ENCODE assay signal across 9 cellular contexts in the genomic region with DNA sequence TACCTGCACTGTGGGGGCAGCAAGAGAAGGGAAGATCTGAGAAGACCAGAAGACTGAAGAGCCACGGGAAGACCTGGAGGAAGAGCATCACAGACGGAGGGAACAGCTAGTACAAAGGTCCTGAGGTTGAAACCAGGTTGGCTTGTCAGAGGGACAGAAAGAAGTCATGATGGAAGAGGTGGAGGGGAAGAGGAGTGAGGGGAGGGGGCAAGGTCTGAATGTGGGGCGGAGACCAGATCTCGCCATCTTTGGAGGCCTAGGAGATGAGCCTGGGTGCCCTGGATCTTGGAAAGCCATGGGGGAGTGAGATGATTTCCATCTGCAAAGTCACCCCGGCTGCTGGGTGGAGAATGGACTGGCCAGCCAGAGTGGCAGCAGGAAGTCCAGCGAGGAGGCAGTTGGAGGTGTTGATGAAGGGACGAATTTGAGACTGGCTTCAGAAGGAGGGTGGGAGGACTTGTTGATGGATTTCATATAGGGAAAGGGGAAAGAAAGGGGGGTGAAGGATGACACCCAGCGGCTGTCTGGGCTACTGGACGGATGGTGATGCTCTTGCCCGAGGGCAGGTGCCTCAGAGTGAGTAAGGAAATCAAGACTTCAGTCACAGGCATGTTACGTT. TPM values are rescaled to one million over a fixed set of nuclear protein-coding genes. Genes with fewer than 3 reads are reported as not detected.
DNase-seq lines count a peak whose midpoint lies in the region; ATAC-seq lines count a peak whose summit lies in the region.
"Had no signal": no experiment of that assay in that cellular context is flagged by ENCODE, and none has a peak within 500 bp of the region (broad histone marks: within the 10 kb centered on the region; RNA-seq: fewer than 3 reads in every experiment).

No MANE protein-coding gene starts in this region.

- H3K9me3 Mint-ChIP-seq in activated CD4-positive, alpha-beta T cell treated with anti-CD3 and anti-CD28 coated beads, Interleukin-2, amount 10 ng/mL, durations not matched to agents 7 days and 5 days: no peaks in the 10 kb centered on the region
- H3K9me3 Mint-ChIP-seq in activated CD8-positive, alpha-beta T cell treated with anti-CD3 and anti-CD28 coated beads, Interleukin-2, amount 10 ng/mL, durations not matched to agents 7 days and 5 days (ENCODE audit: insufficient read depth): no peaks in the 10 kb centered on the region

- H3K27me3 ChIP-seq in subcutaneous abdominal adipose tissue (ENCODE audit: control insufficient read depth in 5 of 5, insufficient read depth in 4 of 5, low read length in 5 of 5): no peaks in the 10 kb centered on the region

- H3K9me3 ChIP-seq in subcutaneous abdominal adipose tissue (ENCODE audit: control insufficient read depth in 5 of 5, low read length in 5 of 5): no peaks in the 10 kb centered on the region

- peaks cover 7% of the 10 kb centered on the region for H3K27me3 Mint-ChIP-seq in activated CD4-positive, alpha-beta T cell treated with anti-CD3 and anti-CD28 coated beads, Interleukin-2, amount 10 ng/mL, durations not matched to agents 7 days and 5 days
- H3K27me3 Mint-ChIP-seq in activated CD8-positive, alpha-beta T cell treated with anti-CD3 and anti-CD28 coated beads, Interleukin-2, amount 10 ng/mL, durations not matched to agents 7 days and 5 days (ENCODE audit: low read depth): peaks cover 4% of the 10 kb centered on the region

- H3K4me3 Mint-ChIP-seq in activated CD4-positive, alpha-beta T cell treated with anti-CD3 and anti-CD28 coated beads, Interleukin-2, amount 10 ng/mL, durations not matched to agents 7 days and 5 days: peak overlapping the region; percentile 89
- peak overlapping the region; percentile 86 for H3K4me3 Mint-ChIP-seq in activated CD8-positive, alpha-beta T cell treated with anti-CD3 and anti-CD28 coated beads, Interleukin-2, amount 10 ng/mL, durations not matched to agents 7 days and 5 days

- H3K4me3 ChIP-seq in subcutaneous abdominal adipose tissue (ENCODE audit: low read depth in 1 of 5, low read length in 5 of 5): peak overlapping the region in 1 of 5 donors; percentile 89

- CTCF ChIA-PET in activated CD4-positive, alpha-beta T cell treated with anti-CD3 and anti-CD28 coated beads, Interleukin-2, amount 10 ng/mL, durations not matched to agents 7 days and 5 days (lab: Charles Lee): interaction anchor here (2.4 to 10.6 kb wide), 3 partner anchors 9 to 22 kb away, joined by 13 to 122 read pairs (median 18); no protein-coding TSS in a partner anchor
- CTCF ChIA-PET in activated CD8-positive, alpha-beta T cell treated with anti-CD3 and anti-CD28 coated beads, Interleukin-2, amount 10 ng/mL, durations not matched to agents 7 days and 5 days (lab: Charles Lee): interaction anchor here (2.3 to 16.8 kb wide), 4 partner anchors 10 to 23 kb away, joined by 8 to 391 read pairs (median 20); a partner anchor contains a TSS

- H3K36me3 Mint-ChIP-seq in activated CD4-positive, alpha-beta T cell treated with anti-CD3 and anti-CD28 coated beads, Interleukin-2, amount 10 ng/mL, durations not matched to agents 7 days and 5 days (ENCODE audit: low read depth): peaks cover 9% of the 10 kb centered on the region
- peaks cover 20% of the 10 kb centered on the region for H3K36me3 Mint-ChIP-seq in activated CD8-positive, alpha-beta T cell treated with anti-CD3 and anti-CD28 coated beads, Interleukin-2, amount 10 ng/mL, durations not matched to agents 7 days and 5 days (ENCODE audit: low read depth)

- H3K27ac Mint-ChIP-seq in activated CD4-positive, alpha-beta T cell treated with anti-CD3 and anti-CD28 coated beads, Interleukin-2, amount 10 ng/mL, durations not matched to agents 7 days and 5 days: peak overlapping the region; percentile 60
- H3K27ac Mint-ChIP-seq in activated CD8-positive, alpha-beta T cell treated with anti-CD3 and anti-CD28 coated beads, Interleukin-2, amount 10 ng/mL, durations not matched to agents 7 days and 5 days: peak overlapping the region; percentile 71

- POLR2A ChIA-PET in activated CD4-positive, alpha-beta T cell treated with anti-CD3 and anti-CD28 coated beads, Interleukin-2, amount 10 ng/mL, durations not matched to agents 7 days and 5 days (lab: Charles Lee): interaction anchor here (0.6 kb wide), 1 partner anchor 14 kb away, joined by 3 read pairs; a partner anchor contains a TSS
- POLR2A ChIA-PET in activated CD8-positive, alpha-beta T cell treated with anti-CD3 and anti-CD28 coated beads, Interleukin-2, amount 10 ng/mL, durations not matched to agents 7 days and 5 days (lab: Charles Lee): interaction anchor here (1.4 to 6.0 kb wide), 6 partner anchors 9 to 18 kb away, joined by 3 to 35 read pairs (median 8); a partner anchor contains a TSS

- ATAC-seq in activated CD8-positive, alpha-beta T cell treated with anti-CD3 and anti-CD28 coated beads, Interleukin-2, amount 10 ng/mL, durations not matched to agents 7 days and 5 days: no peak
- no peak for ATAC-seq in GM18909 (IDR thresholded peaks at IDR 0.05; ENCODE audit: poor library complexity, unreplicated experiment)

- peaks cover 33% of the 10 kb centered on the region for H3K4me1 Mint-ChIP-seq in activated CD4-positive, alpha-beta T cell treated with anti-CD3 and anti-CD28 coated beads, Interleukin-2, amount 10 ng/mL, durations not matched to agents 7 days and 5 days
- H3K4me1 Mint-ChIP-seq in activated CD8-positive, alpha-beta T cell treated with anti-CD3 and anti-CD28 coated beads, Interleukin-2, amount 10 ng/mL, durations not matched to agents 7 days and 5 days (ENCODE audit: low read depth): peaks cover 35% of the 10 kb centered on the region

- H3K27ac ChIP-seq in subcutaneous abdominal adipose tissue (ENCODE audit: low read depth, low read length): peak overlapping the region; percentile 89

- H3K36me3 ChIP-seq in subcutaneous abdominal adipose tissue (ENCODE audit: control insufficient read depth in 5 of 5, insufficient read depth in 5 of 5, low read length in 5 of 5): no peaks in the 10 kb centered on the region

- peaks cover 0 to 16% (median 10%) of the 10 kb centered on the region in 5 donors for H3K4me1 ChIP-seq in subcutaneous abdominal adipose tissue (ENCODE audit: control insufficient read depth in 5 of 5, insufficient read depth in 5 of 5, low read length in 5 of 5)

- DNase-seq in activated CD4-positive, alpha-beta T cell treated with anti-CD3 and anti-CD28 coated beads, Interleukin-2, amount 10 ng/mL, durations not matched to agents 7 days and 5 days: no peak
- DNase-seq in activated CD4-positive, alpha-beta T cell treated with anti-CD3 and anti-CD28 coated beads for 4 hours: no peak
- DNase-seq in activated CD8-positive, alpha-beta T cell treated with anti-CD3 and anti-CD28 coated beads, Interleukin-2, amount 10 ng/mL, durations not matched to agents 7 days and 5 days: no peak
- peak; percentile 54 for DNase-seq in islet precursor cell
- DNase-seq in cortex of kidney (lab: John Stamatoyannopoulos, UW): no peak
- DNase-seq in NCI-H510A (lab: John Stamatoyannopoulos, UW): no peak
- DNase-seq: kidney glomerular epithelial cell had no signal

- peak overlapping the region in 1 of 5 donors; percentile 4 for H3K9ac ChIP-seq in subcutaneous abdominal adipose tissue (ENCODE audit: low read length in 5 of 5)

RNA-seq across cellular contexts. Expression of a gene that starts 14.6 kb away (rescaled TPM):
- total RNA-seq in activated CD4-positive, alpha-beta T cell treated with anti-CD3 and anti-CD28 coated beads, Interleukin-2, amount 10 ng/mL, durations not matched to agents 7 days and 5 days: 100 to 1,000 TPM; 749 to 755 TPM
- total RNA-seq in activated CD8-positive, alpha-beta T cell treated with anti-CD3 and anti-CD28 coated beads, Interleukin-2, amount 10 ng/mL, durations not matched to agents 7 days and 5 days: 100 to 1,000 TPM; 974 to 998 TPM

RNA-seq across cellular contexts. Expression of a gene that starts 59.9 kb away (rescaled TPM):
- total RNA-seq in activated CD4-positive, alpha-beta T cell treated with anti-CD3 and anti-CD28 coated beads, Interleukin-2, amount 10 ng/mL, durations not matched to agents 7 days and 5 days: 10 to 100 TPM; 30.2 to 32.2 TPM
- total RNA-seq in activated CD8-positive, alpha-beta T cell treated with anti-CD3 and anti-CD28 coated beads, Interleukin-2, amount 10 ng/mL, durations not matched to agents 7 days and 5 days: 10 to 100 TPM; 33.3 to 34.6 TPM
